1 cellular context compared by ENCODE assay signal in genomic region chr10:114605155-114605797, GRCh38.
A peak's percentile ranks its signal among the peaks of the same experiment; 100 is the strongest.
TF ChIP-seq lines count a peak whose summit lies in the region.

No MANE protein-coding gene starts in this region.

TF ChIP-seq in HepG2, 621 proteins besides CTCF, POLR2A, EP300 and RAD21 (continued from another document and continues in another):
- TF ChIP-seq PAXIP1 (CRISPR knock-in tag; conservative IDR thresholded peaks at IDR 0.05) (0 out of 2 replicates have a peak, but pooled peaks have one; percentile 16), ZMYM4 (CRISPR knock-in tag; IDR thresholded peaks at IDR 0.05) (0 out of 2 replicates have a peak, but pooled peaks have one; percentile 40), MAFG (CRISPR knock-in tag; IDR thresholded peaks at IDR 0.05) (peak; percentile 86), MAFF (IDR thresholded peaks at IDR 0.05; ENCODE audit: low read depth, low read length) (peak; percentile 86), SIN3B (IDR thresholded peaks at IDR 0.05; ENCODE audit: low read length) (no peak), SMAD3 (CRISPR knock-in tag; IDR thresholded peaks at IDR 0.05) (peak; percentile 19; the same call in 1 of the 2 replicates), MLX (CRISPR knock-in tag; IDR thresholded peaks at IDR 0.05) (no peak), ZNF432 (CRISPR knock-in tag; IDR thresholded peaks at IDR 0.05; ENCODE audit: borderline replicate concordance) (no peak), PHF21A (CRISPR knock-in tag; IDR thresholded peaks at IDR 0.05) (peak; percentile 35; the same call in 1 of the 2 replicates), ZNF331 (CRISPR knock-in tag; IDR thresholded peaks at IDR 0.05) (peak; percentile 27; the same call in 1 of the 2 replicates), ZSCAN9 (CRISPR knock-in tag; IDR thresholded peaks at IDR 0.05; ENCODE audit: borderline replicate concordance) (0 out of 2 replicates have a peak, but pooled peaks have one; percentile 20), SAP130 (CRISPR knock-in tag; IDR thresholded peaks at IDR 0.05; ENCODE audit: low read depth) (peak; percentile 46), SOX6 (IDR thresholded peaks at IDR 0.05) (no peak), SOX6 (CRISPR knock-in tag; IDR thresholded peaks at IDR 0.05) (peak; percentile 73), TBL1XR1 (IDR thresholded peaks at IDR 0.05; ENCODE audit: borderline replicate concordance, low read length, partially characterized antibody) (no peak), SRF (IDR thresholded peaks at IDR 0.05; ENCODE audit: low read depth, low read length) (peak; percentile 69; the same call in 1 of the 2 replicates), THAP11 (CRISPR knock-in tag; IDR thresholded peaks at IDR 0.05) (no peak), MEF2D (CRISPR knock-in tag; IDR thresholded peaks at IDR 0.05) (0 out of 2 replicates have a peak, but pooled peaks have one; percentile 25), ELF3 (CRISPR knock-in tag; IDR thresholded peaks at IDR 0.05) (0 out of 2 replicates have a peak, but pooled peaks have one; percentile 33), MBD4 (IDR thresholded peaks at IDR 0.05; ENCODE audit: borderline replicate concordance, low read length) (no peak), MYNN (CRISPR knock-in tag; IDR thresholded peaks at IDR 0.05; ENCODE audit: low read depth) (no peak), FOXA3 (CRISPR knock-in tag; IDR thresholded peaks at IDR 0.05) (peak; percentile 30; the same call in 1 of the 2 replicates), NFE2 (CRISPR knock-in tag; IDR thresholded peaks at IDR 0.05) (0 out of 2 replicates have a peak, but pooled peaks have one; percentile 71), EHMT2 (IDR thresholded peaks at IDR 0.05; ENCODE audit: borderline replicate concordance, low read depth, low read length) (peak; percentile 77; the same call in 1 of the 2 replicates), REPIN1 (CRISPR knock-in tag; IDR thresholded peaks at IDR 0.05; ENCODE audit: borderline replicate concordance, low read depth) (no peak), NFE2L2 (IDR thresholded peaks at IDR 0.05; ENCODE audit: low read length) (peak; percentile 99), BCLAF1 (IDR thresholded peaks at IDR 0.05) (no peak), CC2D1A (CRISPR knock-in tag; IDR thresholded peaks at IDR 0.05) (no peak), RFX1 (IDR thresholded peaks at IDR 0.05) (no peak), AGO1 (IDR thresholded peaks at IDR 0.05; ENCODE audit: low read depth, low read length, poor library complexity, severe bottlenecking) (no peak), MAFK (conservative IDR thresholded peaks at IDR 0.05 in 1 of 2, IDR thresholded peaks at IDR 0.05 in 1 of 2; ENCODE audit: low read length in 2 of 2) (peak; percentile 91 to 95), NFATC3 (CRISPR knock-in tag; IDR thresholded peaks at IDR 0.05) (no peak), MYPOP (CRISPR knock-in tag; IDR thresholded peaks at IDR 0.05) (no peak), HNF1B (CRISPR knock-in tag; IDR thresholded peaks at IDR 0.05) (peak; percentile 72), HNRNPH1 (optimal IDR thresholded peaks at IDR 0.05; ENCODE audit: low read depth, low read length) (no peak), ZNF124 (CRISPR knock-in tag; IDR thresholded peaks at IDR 0.05) (0 out of 2 replicates have a peak, but pooled peaks have one; percentile 57), ZNF605 (CRISPR knock-in tag; IDR thresholded peaks at IDR 0.05) (0 out of 2 replicates have a peak, but pooled peaks have one; percentile 34), ZSCAN12 (CRISPR knock-in tag; IDR thresholded peaks at IDR 0.05) (no peak), RXRB (CRISPR knock-in tag; IDR thresholded peaks at IDR 0.05; ENCODE audit: borderline replicate concordance) (0 out of 2 replicates have a peak, but pooled peaks have one; percentile 7), TAF1 (CRISPR knock-in tag; IDR thresholded peaks at IDR 0.05) (no peak), ARID3A (IDR thresholded peaks at IDR 0.05; ENCODE audit: low read depth, low read length) (peak; percentile 20; the same call in 1 of the 2 replicates), HDAC1 (CRISPR knock-in tag; IDR thresholded peaks at IDR 0.05) (no peak), ZSCAN21 (CRISPR knock-in tag; IDR thresholded peaks at IDR 0.05; ENCODE audit: borderline replicate concordance) (peak; percentile 30; the same call in 1 of the 2 replicates), ZNF253 (CRISPR knock-in tag; IDR thresholded peaks at IDR 0.05; ENCODE audit: borderline replicate concordance) (no peak), ARID5B (CRISPR knock-in tag; IDR thresholded peaks at IDR 0.05) (peak; percentile 33; the same call in 1 of the 2 replicates), SATB2 (CRISPR knock-in tag; IDR thresholded peaks at IDR 0.05) (no peak), YEATS4 (CRISPR knock-in tag; IDR thresholded peaks at IDR 0.05; ENCODE audit: borderline replicate concordance) (no peak)
